9 cellular contexts compared by ENCODE assay signal in the genomic region with DNA sequence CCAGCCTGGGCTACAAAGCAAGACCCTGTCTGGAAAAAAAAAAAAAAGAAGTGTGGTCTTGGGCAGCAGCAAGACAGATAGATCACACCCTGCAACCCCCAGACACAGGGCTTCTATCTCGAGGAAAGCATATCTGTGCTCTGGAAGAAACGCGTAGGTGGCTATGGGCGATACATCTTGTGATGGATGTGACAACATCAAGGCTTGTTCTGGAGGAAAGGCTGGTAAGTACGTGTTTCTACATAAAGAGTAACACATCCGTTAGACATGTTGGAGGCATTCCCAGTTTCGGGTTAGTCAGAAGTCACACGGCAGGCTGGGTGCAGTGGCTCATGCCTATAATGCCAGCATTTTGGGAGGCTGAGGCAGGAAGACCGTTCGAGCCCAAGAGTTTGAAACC. TPM values are rescaled to one million over a fixed set of nuclear protein-coding genes. Genes with fewer than 3 reads are reported as not detected.
DNase-seq lines count a peak whose midpoint lies in the region; ATAC-seq, FAIRE-seq and TF ChIP-seq lines count a peak whose summit lies in the region.
"Had no signal": no experiment of that assay in that cellular context is flagged by ENCODE, and none has a peak within 500 bp of the region (broad histone marks: within the 10 kb centered on the region; RNA-seq: fewer than 3 reads in every experiment).

No MANE protein-coding gene starts in this region.

- peak; percentile 74 for ATAC-seq in activated CD8-positive, alpha-beta T cell treated with anti-CD3 and anti-CD28 coated beads for 36 hours
- no peak for ATAC-seq in activated CD8-positive, alpha-beta T cell treated with anti-CD3 and anti-CD28 coated beads, Interleukin-2, amount 10 ng/mL, durations not matched to agents 7 days and 5 days

- no peak overlapping the region for H3K4me3 Mint-ChIP-seq in activated CD8-positive, alpha-beta T cell treated with anti-CD3 and anti-CD28 coated beads for 36 hours
- H3K4me3 Mint-ChIP-seq in activated CD8-positive, alpha-beta T cell treated with anti-CD3 and anti-CD28 coated beads, Interleukin-2, amount 10 ng/mL, durations not matched to agents 7 days and 5 days: no peak overlapping the region
- peak overlapping the region; percentile 24 for H3K4me3 Mint-ChIP-seq in activated CD4-positive, alpha-beta T cell treated with anti-CD3 and anti-CD28 coated beads, Interleukin-2, amount 10 ng/mL, durations not matched to agents 7 days and 5 days
- no peak overlapping the region for H3K4me3 Mint-ChIP-seq in neural progenitor cell

- CTCF ChIA-PET in activated CD8-positive, alpha-beta T cell treated with anti-CD3 and anti-CD28 coated beads for 36 hours (lab: Charles Lee): interaction anchor here (2.4 kb wide), 1 partner anchor 85 kb away, joined by 6 read pairs; no protein-coding TSS in a partner anchor
- CTCF ChIA-PET in activated CD8-positive, alpha-beta T cell treated with anti-CD3 and anti-CD28 coated beads, Interleukin-2, amount 10 ng/mL, durations not matched to agents 7 days and 5 days (lab: Charles Lee): no interaction called here
- CTCF ChIA-PET in activated CD4-positive, alpha-beta T cell treated with anti-CD3 and anti-CD28 coated beads, Interleukin-2, amount 10 ng/mL, durations not matched to agents 7 days and 5 days (lab: Charles Lee): interaction anchor here (1.0 kb wide), 1 partner anchor 16 kb away, joined by 5 read pairs; no protein-coding TSS in a partner anchor

- H3K4me3 ChIP-seq in fibroblast of pulmonary artery (replicated peaks; ENCODE audit: low read depth, low read length): no peak overlapping the region
- H3K4me3 ChIP-seq in small intestine (ENCODE audit: low read depth in 1 of 2, low read length in 2 of 2): no peak overlapping the region
- H3K4me3 ChIP-seq in kidney (ENCODE audit: low read length in 2 of 2): no peak overlapping the region
- H3K4me3 ChIP-seq in neural progenitor cell: no peak overlapping the region

- no peaks in the 10 kb centered on the region for H3K79me2 ChIP-seq in neural progenitor cell (ENCODE audit: low read depth)

- no peak overlapping the region for H2AFZ ChIP-seq in neural progenitor cell (replicated peaks)

- H3K27ac Mint-ChIP-seq in activated CD8-positive, alpha-beta T cell treated with anti-CD3 and anti-CD28 coated beads for 36 hours: peak overlapping the region; percentile 11
- H3K27ac Mint-ChIP-seq in activated CD8-positive, alpha-beta T cell treated with anti-CD3 and anti-CD28 coated beads, Interleukin-2, amount 10 ng/mL, durations not matched to agents 7 days and 5 days: no peak overlapping the region
- no peak overlapping the region for H3K27ac Mint-ChIP-seq in activated CD4-positive, alpha-beta T cell treated with anti-CD3 and anti-CD28 coated beads, Interleukin-2, amount 10 ng/mL, durations not matched to agents 7 days and 5 days
- no peak overlapping the region for H3K27ac Mint-ChIP-seq in neural progenitor cell

- TF ChIP-seq CTCF in activated CD8-positive, alpha-beta T cell treated with anti-CD3 and anti-CD28 coated beads for 36 hours (IDR thresholded peaks at IDR 0.05): no peak
- no peak for TF ChIP-seq CTCF in fibroblast of pulmonary artery (IDR thresholded peaks at IDR 0.05; ENCODE audit: low read length, missing control alignments)
- TF ChIP-seq CTCF in kidney (IDR thresholded peaks at IDR 0.05; ENCODE audit: borderline replicate concordance, extremely low read depth, insufficient read depth): no peak
- TF ChIP-seq CTCF in neural progenitor cell (IDR thresholded peaks at IDR 0.05): no peak

- H3K4me1 ChIP-seq in small intestine (ENCODE audit: control insufficient read depth in 2 of 2, insufficient read depth in 1 of 2, low read depth in 1 of 2, low read length in 1 of 2) (peaks cover 0 to 2% of the 10 kb centered on the region in 2 donors), kidney (ENCODE audit: control insufficient read depth in 1 of 2, insufficient read depth in 1 of 2, low read depth in 1 of 2, low read length in 2 of 2) (no peaks in the 10 kb centered on the region), neural progenitor cell (no peaks in the 10 kb centered on the region)

- no peak overlapping the region for H3K27ac ChIP-seq in small intestine (ENCODE audit: low read depth in 1 of 2, low read length in 1 of 2)
- no peak overlapping the region for H3K27ac ChIP-seq in kidney (ENCODE audit: low read depth in 2 of 2, low read length in 2 of 2)
- H3K27ac ChIP-seq in neural progenitor cell: no peak overlapping the region

- H3K4me2 ChIP-seq in neural progenitor cell: no peak overlapping the region

- no peaks in the 10 kb centered on the region for H3K27me3 Mint-ChIP-seq in activated CD8-positive, alpha-beta T cell treated with anti-CD3 and anti-CD28 coated beads for 36 hours
- H3K27me3 Mint-ChIP-seq in activated CD8-positive, alpha-beta T cell treated with anti-CD3 and anti-CD28 coated beads, Interleukin-2, amount 10 ng/mL, durations not matched to agents 7 days and 5 days (ENCODE audit: low read depth): no peaks in the 10 kb centered on the region
- H3K27me3 Mint-ChIP-seq in activated CD4-positive, alpha-beta T cell treated with anti-CD3 and anti-CD28 coated beads, Interleukin-2, amount 10 ng/mL, durations not matched to agents 7 days and 5 days: no peaks in the 10 kb centered on the region
- no peaks in the 10 kb centered on the region for H3K27me3 Mint-ChIP-seq in neural progenitor cell (ENCODE audit: insufficient read depth, low read depth)

- 18 to 31% (median 27%) methylated on average over 10 of the region's 10 CpGs for WGBS in small intestine, 3 donors

- H4K20me1 ChIP-seq in neural progenitor cell (ENCODE audit: low read depth): no peaks in the 10 kb centered on the region

- POLR2A ChIA-PET in activated CD8-positive, alpha-beta T cell treated with anti-CD3 and anti-CD28 coated beads for 36 hours (lab: Charles Lee): interaction anchor here (0.6 kb wide), 1 partner anchor 8 kb away, joined by 3 read pairs; no protein-coding TSS in a partner anchor
- POLR2A ChIA-PET in activated CD8-positive, alpha-beta T cell treated with anti-CD3 and anti-CD28 coated beads, Interleukin-2, amount 10 ng/mL, durations not matched to agents 7 days and 5 days (lab: Charles Lee): no interaction called here
- POLR2A ChIA-PET in activated CD4-positive, alpha-beta T cell treated with anti-CD3 and anti-CD28 coated beads, Interleukin-2, amount 10 ng/mL, durations not matched to agents 7 days and 5 days (lab: Charles Lee): no interaction called here

- intact Hi-C loops in activated CD8-positive, alpha-beta T cell treated with anti-CD3 and anti-CD28 coated beads for 36 hours (cut with micrococcal nuclease): no loop called here
- intact Hi-C loops in kidney (cut with DNase I): no loop called here

- no peaks in the 10 kb centered on the region for H3K27me3 ChIP-seq in small intestine (ENCODE audit: control insufficient read depth in 2 of 2, insufficient read depth in 2 of 2, low read length in 2 of 2)
- peaks cover 10% of the 10 kb centered on the region for H3K27me3 ChIP-seq in neural progenitor cell

- no peaks in the 10 kb centered on the region for H3K9me3 ChIP-seq in small intestine (ENCODE audit: control insufficient read depth, low read depth)
- no peaks in the 10 kb centered on the region for H3K9me3 ChIP-seq in kidney (ENCODE audit: control insufficient read depth in 1 of 2, low read length in 2 of 2)
- H3K9me3 ChIP-seq in neural progenitor cell (ENCODE audit: low read depth): no peaks in the 10 kb centered on the region

- peaks cover 5% of the 10 kb centered on the region for H3K4me1 Mint-ChIP-seq in activated CD8-positive, alpha-beta T cell treated with anti-CD3 and anti-CD28 coated beads for 36 hours (ENCODE audit: low read depth)
- peaks cover 3% of the 10 kb centered on the region for H3K4me1 Mint-ChIP-seq in activated CD8-positive, alpha-beta T cell treated with anti-CD3 and anti-CD28 coated beads, Interleukin-2, amount 10 ng/mL, durations not matched to agents 7 days and 5 days (ENCODE audit: low read depth)
- peaks cover 8% of the 10 kb centered on the region for H3K4me1 Mint-ChIP-seq in activated CD4-positive, alpha-beta T cell treated with anti-CD3 and anti-CD28 coated beads, Interleukin-2, amount 10 ng/mL, durations not matched to agents 7 days and 5 days
- no peaks in the 10 kb centered on the region for H3K4me1 Mint-ChIP-seq in neural progenitor cell

- H3K9ac ChIP-seq in kidney (ENCODE audit: low read length in 2 of 2) (no peak overlapping the region), neural progenitor cell (no peak overlapping the region)

- H3K36me3 ChIP-seq in small intestine (ENCODE audit: control insufficient read depth in 2 of 2, insufficient read depth in 2 of 2, low read length in 2 of 2) (peaks cover 4 to 8% of the 10 kb centered on the region in 2 donors), kidney (ENCODE audit: control insufficient read depth in 1 of 2, insufficient read depth in 2 of 2, low read length in 2 of 2) (peaks cover 0 to 2% of the 10 kb centered on the region in 2 donors), neural progenitor cell (no peaks in the 10 kb centered on the region)

- FAIRE-seq in small intestine (lab: Jason Lieb, UNC): no peak
- FAIRE-seq in kidney (lab: Jason Lieb, UNC): no peak

- no peaks in the 10 kb centered on the region for H3F3A ChIP-seq in neural progenitor cell (ENCODE audit: low read depth)

- H3K9me3 Mint-ChIP-seq in activated CD8-positive, alpha-beta T cell treated with anti-CD3 and anti-CD28 coated beads for 36 hours: no peaks in the 10 kb centered on the region
- no peaks in the 10 kb centered on the region for H3K9me3 Mint-ChIP-seq in activated CD8-positive, alpha-beta T cell treated with anti-CD3 and anti-CD28 coated beads, Interleukin-2, amount 10 ng/mL, durations not matched to agents 7 days and 5 days (ENCODE audit: insufficient read depth)
- no peaks in the 10 kb centered on the region for H3K9me3 Mint-ChIP-seq in activated CD4-positive, alpha-beta T cell treated with anti-CD3 and anti-CD28 coated beads, Interleukin-2, amount 10 ng/mL, durations not matched to agents 7 days and 5 days
- no peaks in the 10 kb centered on the region for H3K9me3 Mint-ChIP-seq in neural progenitor cell

- H3K36me3 Mint-ChIP-seq in activated CD8-positive, alpha-beta T cell treated with anti-CD3 and anti-CD28 coated beads for 36 hours (ENCODE audit: low read depth): peaks cover 5% of the 10 kb centered on the region
- peaks cover 10% of the 10 kb centered on the region for H3K36me3 Mint-ChIP-seq in activated CD8-positive, alpha-beta T cell treated with anti-CD3 and anti-CD28 coated beads, Interleukin-2, amount 10 ng/mL, durations not matched to agents 7 days and 5 days (ENCODE audit: low read depth)
- H3K36me3 Mint-ChIP-seq in activated CD4-positive, alpha-beta T cell treated with anti-CD3 and anti-CD28 coated beads, Interleukin-2, amount 10 ng/mL, durations not matched to agents 7 days and 5 days (ENCODE audit: low read depth): peaks cover 7% of the 10 kb centered on the region
- H3K36me3 Mint-ChIP-seq in neural progenitor cell: peaks cover 3% of the 10 kb centered on the region

- DNase-seq in activated CD8-positive, alpha-beta T cell treated with anti-CD3 and anti-CD28 coated beads for 36 hours: peak; percentile 35
- no peak for DNase-seq in activated CD8-positive, alpha-beta T cell treated with anti-CD3 and anti-CD28 coated beads, Interleukin-2, amount 10 ng/mL, durations not matched to agents 7 days and 5 days
- peak; percentile 11 for DNase-seq in activated CD4-positive, alpha-beta T cell treated with anti-CD3 and anti-CD28 coated beads, Interleukin-2, amount 10 ng/mL, durations not matched to agents 7 days and 5 days
- DNase-seq in fibroblast of pulmonary artery (ENCODE audit: low read depth) (peak; percentile 98), small intestine (peak; percentile 32), kidney (no peak), neural progenitor cell (ENCODE audit: low spot score) (no peak), NCI-H524 treated with DMSO at 0.1 percent for 48 hours (lab: John Stamatoyannopoulos, UW) (no peak)

RNA-seq across cellular contexts. Expression of gene DHDH, which starts 6.6 kb away (rescaled TPM):
- 1 to 10 TPM; 1.4 to 2.8 TPM for total RNA-seq in activated CD8-positive, alpha-beta T cell treated with anti-CD3 and anti-CD28 coated beads for 36 hours
- total RNA-seq in activated CD8-positive, alpha-beta T cell treated with anti-CD3 and anti-CD28 coated beads, Interleukin-2, amount 10 ng/mL, durations not matched to agents 7 days and 5 days: 1 to 10 TPM; 1.6 to 1.9 TPM
- 1 to 10 TPM; 3.1 to 3.2 TPM for total RNA-seq in activated CD4-positive, alpha-beta T cell treated with anti-CD3 and anti-CD28 coated beads, Interleukin-2, amount 10 ng/mL, durations not matched to agents 7 days and 5 days
- 10 to 100 TPM in 2 of 3 donors, 1 to 10 TPM in 1; 2.9 to 36.2 (median 19.7) TPM for polyA plus RNA-seq in small intestine
- total RNA-seq in kidney: 0.60 TPM
- 26.3 TPM for polyA plus RNA-seq in kidney (ENCODE audit: insufficient read depth, low read depth, low replicate concordance)
- 1.6 TPM in 1 of 2 replicates, not detected in the other for total RNA-seq in neural progenitor cell (ENCODE audit: low replicate concordance)

RNA-seq across cellular contexts. Expression of gene NUCB1, which starts 26.8 kb away (rescaled TPM):
- total RNA-seq in activated CD8-positive, alpha-beta T cell treated with anti-CD3 and anti-CD28 coated beads for 36 hours: 100 to 1,000 TPM; 102 to 114 TPM
- total RNA-seq in activated CD8-positive, alpha-beta T cell treated with anti-CD3 and anti-CD28 coated beads, Interleukin-2, amount 10 ng/mL, durations not matched to agents 7 days and 5 days: 100 to 1,000 TPM; 229 to 236 TPM
- total RNA-seq in activated CD4-positive, alpha-beta T cell treated with anti-CD3 and anti-CD28 coated beads, Interleukin-2, amount 10 ng/mL, durations not matched to agents 7 days and 5 days: 100 to 1,000 TPM; 231 to 251 TPM
- polyA plus RNA-seq in small intestine: 100 to 1,000 TPM; 102 to 359 (median 178) TPM
- 265 TPM for total RNA-seq in kidney
- polyA plus RNA-seq in kidney (ENCODE audit: insufficient read depth, low read depth, low replicate concordance): 503 TPM
- total RNA-seq in neural progenitor cell (ENCODE audit: low replicate concordance): 73.5 and 158 TPM in 2 replicates

RNA-seq across cellular contexts. Expression of gene BAX, which starts 27.8 kb away (rescaled TPM):
- 100 to 1,000 TPM; 182 to 189 TPM for total RNA-seq in activated CD8-positive, alpha-beta T cell treated with anti-CD3 and anti-CD28 coated beads for 36 hours
- total RNA-seq in activated CD8-positive, alpha-beta T cell treated with anti-CD3 and anti-CD28 coated beads, Interleukin-2, amount 10 ng/mL, durations not matched to agents 7 days and 5 days: 100 to 1,000 TPM; 336 to 350 TPM
- 100 to 1,000 TPM; 310 to 324 TPM for total RNA-seq in activated CD4-positive, alpha-beta T cell treated with anti-CD3 and anti-CD28 coated beads, Interleukin-2, amount 10 ng/mL, durations not matched to agents 7 days and 5 days
- polyA plus RNA-seq in small intestine (100 to 1,000 TPM; 153 to 199 (median 170) TPM), kidney (ENCODE audit: insufficient read depth, low read depth, low replicate concordance) (141 TPM)
- total RNA-seq in kidney (76.7 TPM), neural progenitor cell (ENCODE audit: low replicate concordance) (35.8 and 79.2 TPM in 2 replicates)

RNA-seq across cellular contexts. Expression of gene TULP2, which starts 28.4 kb away (rescaled TPM):
- total RNA-seq in activated CD8-positive, alpha-beta T cell treated with anti-CD3 and anti-CD28 coated beads for 36 hours: under 1 TPM; 0.68 to 0.85 TPM
- not detected for total RNA-seq in activated CD8-positive, alpha-beta T cell treated with anti-CD3 and anti-CD28 coated beads, Interleukin-2, amount 10 ng/mL, durations not matched to agents 7 days and 5 days
- not detected for total RNA-seq in activated CD4-positive, alpha-beta T cell treated with anti-CD3 and anti-CD28 coated beads, Interleukin-2, amount 10 ng/mL, durations not matched to agents 7 days and 5 days
- polyA plus RNA-seq in small intestine (under 1 TPM in 1 of 3 donors, not detected in 2; 0.10 TPM), kidney (ENCODE audit: insufficient read depth, low read depth, low replicate concordance) (not detected)
- total RNA-seq in kidney (not detected), neural progenitor cell (ENCODE audit: low replicate concordance) (0.26 and 0.40 TPM in 2 replicates)
- polyA plus RNA-seq: neural cell had no signal

RNA-seq across cellular contexts. Expression of gene FTL, which starts 38.2 kb away (rescaled TPM):
- total RNA-seq in activated CD8-positive, alpha-beta T cell treated with anti-CD3 and anti-CD28 coated beads for 36 hours: 1,000 to 10,000 TPM; 1,296 to 1,324 TPM
- 1,000 to 10,000 TPM in 1 of 2 experiments, 100 to 1,000 TPM in 1; 971 to 1,027 TPM for total RNA-seq in activated CD8-positive, alpha-beta T cell treated with anti-CD3 and anti-CD28 coated beads, Interleukin-2, amount 10 ng/mL, durations not matched to agents 7 days and 5 days
- 100 to 1,000 TPM; 683 to 880 TPM for total RNA-seq in activated CD4-positive, alpha-beta T cell treated with anti-CD3 and anti-CD28 coated beads, Interleukin-2, amount 10 ng/mL, durations not matched to agents 7 days and 5 days
- polyA plus RNA-seq in small intestine (1,000 to 10,000 TPM; 4,142 to 9,227 (median 7,309) TPM), kidney (ENCODE audit: insufficient read depth, low read depth, low replicate concordance) (17,016 TPM)
- total RNA-seq in kidney (1,841 TPM), neural progenitor cell (ENCODE audit: low replicate concordance) (989 and 1,798 TPM in 2 replicates)

Comparison
In these comparisons a context has a peak if more than half of its experiments do, and no peak if none do; other contexts are left out.
1. DNase-seq: peak in activated CD8-positive, alpha-beta T cell treated with anti-CD3 and anti-CD28 coated beads for 36 hours (single experiment), activated CD4-positive, alpha-beta T cell treated with anti-CD3 and anti-CD28 coated beads, Interleukin-2, amount 10 ng/mL, durations not matched to agents 7 days and 5 days (single experiment), fibroblast of pulmonary artery (single experiment) and small intestine (single experiment); none in activated CD8-positive, alpha-beta T cell treated with anti-CD3 and anti-CD28 coated beads, Interleukin-2, amount 10 ng/mL, durations not matched to agents 7 days and 5 days (single experiment), kidney (single experiment), neural progenitor cell (single experiment) and NCI-H524 treated with DMSO at 0.1 percent for 48 hours (single experiment).